8 cellular contexts compared by ENCODE assay signal in genomic region chr22:43388420-43388851, GRCh38. TPM values are rescaled to one million over a fixed set of nuclear protein-coding genes. Genes with fewer than 3 reads are reported as not detected.
A peak's percentile ranks its signal among the peaks of the same experiment; 100 is the strongest.
DNase-seq lines count a peak whose midpoint lies in the region; ATAC-seq, FAIRE-seq and TF ChIP-seq lines count a peak whose summit lies in the region.

No MANE protein-coding gene starts in this region.

- H3K4me1 ChIP-seq in SJCRH30 (no peaks in the 10 kb centered on the region; the same call in 1 of the 2 replicates), pancreas (no peaks in the 10 kb centered on the region), transverse colon (peaks cover 0 to 3% (median 0%) of the 10 kb centered on the region in 4 donors)

- peak; percentile 8 for DNase-seq in DMS53 treated with DMSO at 0.1 percent for 48 hours (lab: John Stamatoyannopoulos, UW; ENCODE audit: unreplicated experiment)
- DNase-seq in SJCRH30: peak; percentile 66 to 72
- DNase-seq in activated effector memory CD4-positive, alpha-beta T cell treated with Interleukin-2 at 50 U/mL for 16 hours: peak; percentile 49
- peak; percentile 60 to 84 for DNase-seq in frontal cortex (ENCODE audit: low spot score in 2 of 2)
- peak; percentile 52 to 95 (median 78) for DNase-seq in pancreas
- peak; percentile 71 for DNase-seq in transverse colon

- no peak for TF ChIP-seq POLR2A in transverse colon (IDR thresholded peaks at IDR 0.05)

- in situ Hi-C loops in transverse colon (cut with MboI; ENCODE audit: low pct_ligation_motif_present in 1 of 4, low pct_unique_long_range_greater_than_20kb in 1 of 4, low sequenced_read_pairs in 3 of 4): loop anchor here in 2 of 4 donors (10.0 to 25.0 kb wide), 2 partner anchors 114 to 424 kb away; partner anchors contain the start of gene EFCAB6 (in 1 of the 2)

- H3K36me3 ChIP-seq in SJCRH30 (no peaks in the 10 kb centered on the region), pancreas (no peaks in the 10 kb centered on the region), transverse colon (no peaks in the 10 kb centered on the region)

- FAIRE-seq in frontal cortex (lab: Jason Lieb, UNC) (no peak), pancreas (lab: Jason Lieb, UNC) (no peak)

- intact Hi-C loops in pancreas (cut with DNase I) (loop anchor here (5.0 to 10.0 kb wide), 4 partner anchors 114 to 439 kb away; no protein-coding TSS in a partner anchor), transverse colon (cut with DNase I; ENCODE audit: low total_unique reads) (loop anchor here (10.0 kb wide), 2 partner anchors 114 to 436 kb away; no protein-coding TSS in a partner anchor)

- no peaks in the 10 kb centered on the region for H3K9me3 ChIP-seq in SJCRH30 (replicated peaks)
- no peaks in the 10 kb centered on the region for H3K9me3 ChIP-seq in pancreas
- H3K9me3 ChIP-seq in transverse colon: no peaks in the 10 kb centered on the region

- H3K27me3 ChIP-seq in SJCRH30: peaks cover 8% of the 10 kb centered on the region
- H3K27me3 ChIP-seq in pancreas: peaks cover 0 to 4% (median 0%) of the 10 kb centered on the region in 4 donors
- peaks cover 28% of the 10 kb centered on the region for H3K27me3 ChIP-seq in transverse colon

- H3K4me3 ChIP-seq in SJCRH30 (no peak overlapping the region), pancreas (no peak overlapping the region), transverse colon (no peak overlapping the region)

- peak; percentile 99 for TF ChIP-seq CTCF in LNCAP (IDR thresholded peaks at IDR 0.05)
- peak; percentile 96 to 99 (median 96) for TF ChIP-seq CTCF in pancreas (IDR thresholded peaks at IDR 0.05)
- TF ChIP-seq CTCF in transverse colon (IDR thresholded peaks at IDR 0.05): peak; percentile 86 to 99 (median 96)

- no peak for TF ChIP-seq EP300 in transverse colon (IDR thresholded peaks at IDR 0.05; ENCODE audit: low read depth)

- peak; percentile 68 to 88 (median 86) for ATAC-seq in pancreas
- ATAC-seq in GM19467 (IDR thresholded peaks at IDR 0.05; ENCODE audit: unreplicated experiment): no peak

- 4% methylated on average over 17 of the region's 17 CpGs for WGBS in pancreas, 2 donors
- 7 to 11% methylated on average over 10 to 12 of the region's 17 CpGs for WGBS in transverse colon (ENCODE audit: low coverage in 1 of 2), 2 donors

- no peak overlapping the region for H3K27ac ChIP-seq in SJCRH30
- H3K27ac ChIP-seq in pancreas: no peak overlapping the region
- no peak overlapping the region for H3K27ac ChIP-seq in transverse colon

RNA-seq across cellular contexts. Expression of gene MPPED1, which starts 23.4 kb away (rescaled TPM):
- total RNA-seq in SJCRH30 (2014; rRNA removed; shearing (Covaris generic)): not detected in 2 replicates
- 526 TPM for total RNA-seq in frontal cortex
- total RNA-seq in pancreas: not detected
- under 1 TPM in 1 of 2 donors, not detected in 1; 0.05 TPM for polyA plus RNA-seq in pancreas
- total RNA-seq in transverse colon: not detected

RNA-seq across cellular contexts. Expression of gene SCUBE1, which starts 45.3 kb away (rescaled TPM):
- total RNA-seq in SJCRH30 (2014; rRNA removed; shearing (Covaris generic)): 11.0 and 13.7 TPM in 2 replicates
- total RNA-seq in frontal cortex: 26.1 TPM
- total RNA-seq in pancreas: under 1 TPM in 3 of 6 donors, not detected in 3; 0.12 to 0.41 (median 0.17) TPM
- polyA plus RNA-seq in pancreas: under 1 TPM; 0.04 to 0.12 TPM
- 1 to 10 TPM in 3 of 4 donors, under 1 TPM in 1; 0.68 to 6.4 (median 1.7) TPM for total RNA-seq in transverse colon

Comparison
In these comparisons a context has a peak if more than half of its experiments do, and no peak if none do; other contexts are left out.
1. DNase-seq: peak in every context shown above with its lines; median percentile 78 in pancreas; 72 in frontal cortex; 71 in transverse colon; 69 in SJCRH30; 49 in activated effector memory CD4-positive, alpha-beta T cell treated with Interleukin-2 at 50 U/mL for 16 hours; 8 in DMS53 treated with DMSO at 0.1 percent for 48 hours.
2. RNA of gene MPPED1, which starts 23.4 kb away (total RNA-seq): 526 TPM in frontal cortex (single experiment); not detected in SJCRH30, not detected in pancreas and not detected in transverse colon; every median in the first group is over 100 times any median in the second.
3. Peak in every context shown above with its lines, with median percentiles within 50 percentile points of each other: CTCF ChIP-seq.